Comparison of ENCODE assay signal across 9 cellular contexts in genomic region chrX:131288738-131289511, GRCh38. TPM values are rescaled to one million over a fixed set of nuclear protein-coding genes. Genes with fewer than 3 reads are reported as not detected.
A peak's percentile ranks its signal among the peaks of the same experiment; 100 is the strongest.
DNase-seq lines count a peak whose midpoint lies in the region; ATAC-seq and TF ChIP-seq lines count a peak whose summit lies in the region.
"Had no signal": no experiment of that assay in that cellular context is flagged by ENCODE, and none has a peak within 500 bp of the region (broad histone marks: within the 10 kb centered on the region; RNA-seq: fewer than 3 reads in every experiment).

IGSF1 (minus strand) TSS chrX:131289306; CDS start chrX:131286674, 2,632 bp downstream.

- H3K9me3 ChIP-seq in right cardiac atrium (ENCODE audit: control insufficient read depth, low read length), result no peaks in the 10 kb centered on the region
- H3K9me3 ChIP-seq in psoas muscle, result no peaks in the 10 kb centered on the region

- DNase-seq in RPMI8226 (peak; percentile 17), right cardiac atrium (peak; percentile 35 to 74 (median 72)), psoas muscle (peak in 1 of 2 donors; percentile 26), RWPE1 (ENCODE audit: low spot score) (no peak)
- no peak for DNase-seq in activated CD4-positive, alpha-beta T cell treated with anti-CD3 and anti-CD28 coated beads, Interleukin-2, amount 10 ng/mL, durations not matched to agents 7 days and 5 days

- POLR2A ChIA-PET in activated CD4-positive, alpha-beta T cell treated with anti-CD3 and anti-CD28 coated beads, Interleukin-2, amount 10 ng/mL, durations not matched to agents 7 days and 5 days (lab: Charles Lee), result no interaction called here
- POLR2A ChIA-PET in RWPE1 (lab: Yijun Ruan, JAX; ENCODE audit: low non-redundant PET), result no interaction called here

- H3K9me3 Mint-ChIP-seq in activated CD4-positive, alpha-beta T cell treated with anti-CD3 and anti-CD28 coated beads, Interleukin-2, amount 10 ng/mL, durations not matched to agents 7 days and 5 days, result no peaks in the 10 kb centered on the region

- H3K27ac Mint-ChIP-seq in activated CD4-positive, alpha-beta T cell treated with anti-CD3 and anti-CD28 coated beads, Interleukin-2, amount 10 ng/mL, durations not matched to agents 7 days and 5 days, result no peak within 1 kb of the TSS

- no peaks in the 10 kb centered on the region for H3K36me3 ChIP-seq in psoas muscle (ENCODE audit: insufficient read depth in 1 of 2, low read depth in 1 of 2)

- H3K4me3 ChIP-seq in right cardiac atrium (ENCODE audit: low read length) (peak within 1 kb of the TSS; percentile 23), psoas muscle (peak within 1 kb of the TSS; percentile 42)

- H3K27me3 ChIP-seq in right cardiac atrium (ENCODE audit: control insufficient read depth, insufficient read depth), result no peaks in the 10 kb centered on the region
- peaks cover 0 to 18% (median 0%) of the 10 kb centered on the region in 3 donors for H3K27me3 ChIP-seq in psoas muscle (ENCODE audit: insufficient read depth in 3 of 3, low read length in 2 of 3)

- intact Hi-C loops in right cardiac atrium (cut with DNase I) (no loop called here), psoas muscle (cut with DNase I) (no loop called here)

- H3K27ac ChIP-seq in right cardiac atrium (ENCODE audit: low read length) (no peak within 1 kb of the TSS), psoas muscle (no peak within 1 kb of the TSS), RWPE1 (no peak within 1 kb of the TSS)

- H3K4me1 Mint-ChIP-seq in activated CD4-positive, alpha-beta T cell treated with anti-CD3 and anti-CD28 coated beads, Interleukin-2, amount 10 ng/mL, durations not matched to agents 7 days and 5 days, result no peaks in the 10 kb centered on the region

- WGBS in right cardiac atrium, result 2% methylated on average over 31 of the region's 32 CpGs
- WGBS in psoas muscle, 3 donors, result 3 to 18% (median 4%) methylated on average over 19 to 32 of the region's 32 CpGs

- TF ChIP-seq CTCF in psoas muscle (IDR thresholded peaks at IDR 0.05) (no peak), RWPE1 (conservative IDR thresholded peaks at IDR 0.05; ENCODE audit: low read depth) (no peak)

- peaks cover 19% of the 10 kb centered on the region for H3K27me3 Mint-ChIP-seq in activated CD4-positive, alpha-beta T cell treated with anti-CD3 and anti-CD28 coated beads, Interleukin-2, amount 10 ng/mL, durations not matched to agents 7 days and 5 days

- H3K36me3 Mint-ChIP-seq in activated CD4-positive, alpha-beta T cell treated with anti-CD3 and anti-CD28 coated beads, Interleukin-2, amount 10 ng/mL, durations not matched to agents 7 days and 5 days (ENCODE audit: low read depth), result no peaks in the 10 kb centered on the region

- peak; percentile 71 for ATAC-seq in GM19395 (IDR thresholded peaks at IDR 0.05; ENCODE audit: unreplicated experiment)
- peak; percentile 82 to 88 for ATAC-seq in right cardiac atrium
- ATAC-seq in psoas muscle, result peak in 2 of 4 donors; percentile 31 to 48
- no peak for ATAC-seq in GM21360 (IDR thresholded peaks at IDR 0.05; ENCODE audit: unreplicated experiment)
- ATAC-seq in HG03280 (IDR thresholded peaks at IDR 0.05; ENCODE audit: unreplicated experiment), result no peak

- H3K4me1 ChIP-seq in right cardiac atrium (ENCODE audit: control insufficient read depth, insufficient read depth, low read length), result no peaks in the 10 kb centered on the region
- H3K4me1 ChIP-seq in psoas muscle, result no peaks in the 10 kb centered on the region

- CTCF ChIA-PET in activated CD4-positive, alpha-beta T cell treated with anti-CD3 and anti-CD28 coated beads, Interleukin-2, amount 10 ng/mL, durations not matched to agents 7 days and 5 days (lab: Charles Lee), result no interaction called here
- CTCF ChIA-PET in RWPE1 (lab: Yijun Ruan, JAX), result no interaction called here

- no peak within 1 kb of the TSS for H3K4me3 Mint-ChIP-seq in activated CD4-positive, alpha-beta T cell treated with anti-CD3 and anti-CD28 coated beads, Interleukin-2, amount 10 ng/mL, durations not matched to agents 7 days and 5 days

RNA-seq across cellular contexts. Expression of gene IGSF1, which starts in this region (rescaled TPM):
- total RNA-seq in right cardiac atrium (10 to 100 TPM in 3 of 4 donors, 1 to 10 TPM in 1; 6.5 to 28.3 (median 17.5) TPM), psoas muscle (under 1 TPM; 0.06 to 0.54 (median 0.20) TPM)
- polyA plus RNA-seq in right cardiac atrium (4.6 TPM), psoas muscle (under 1 TPM; 0.03 to 0.06 (median 0.04) TPM)
- not detected for total RNA-seq in activated CD4-positive, alpha-beta T cell treated with anti-CD3 and anti-CD28 coated beads, Interleukin-2, amount 10 ng/mL, durations not matched to agents 7 days and 5 days
- polyA plus RNA-seq: keratinocyte had no signal

Comparison
In these comparisons a context has a peak if more than half of its experiments do, and no peak if none do; other contexts are left out.
1. RNA of gene IGSF1 (total RNA-seq): 6.5 to 28.3 TPM in right cardiac atrium; 0.06 to 0.54 TPM in psoas muscle and not detected in activated CD4-positive, alpha-beta T cell treated with anti-CD3 and anti-CD28 coated beads, Interleukin-2, amount 10 ng/mL, durations not matched to agents 7 days and 5 days; every median in the first group is over 4 times any median in the second.
2. ATAC-seq: peak in GM19395 (single experiment) and right cardiac atrium (2 of 2); none in GM21360 (single experiment) and HG03280 (single experiment).
3. DNase-seq: peak in RPMI8226 (single experiment) and right cardiac atrium (3 of 3); none in activated CD4-positive, alpha-beta T cell treated with anti-CD3 and anti-CD28 coated beads, Interleukin-2, amount 10 ng/mL, durations not matched to agents 7 days and 5 days (single experiment) and RWPE1 (single experiment).